ENCODE assay signal across 22 cellular contexts in genomic region chr14:34593740-34594375, GRCh38. TPM values are rescaled to one million over a fixed set of nuclear protein-coding genes. Genes with fewer than 3 reads are reported as not detected.
DNase-seq lines count a peak whose midpoint lies in the region; TF ChIP-seq lines count a peak whose summit lies in the region.
"Had no signal": no experiment of that assay in that cellular context is flagged by ENCODE, and none has a peak within 500 bp of the region (broad histone marks: within the 10 kb centered on the region; RNA-seq: fewer than 3 reads in every experiment).

No MANE protein-coding gene starts in this region.

- H3K4me3 Mint-ChIP-seq in activated T-cell treated with anti-CD3 and anti-CD28 coated beads, Interleukin-2, amount 50 U/mL, for 24 hours = no peak overlapping the region
- H3K4me3 Mint-ChIP-seq: immature natural killer cell, T-helper 17 cell had no signal

- TF ChIP-seq CTCF in cardiac fibroblast (IDR thresholded peaks at IDR 0.05; ENCODE audit: low read depth, low read length) (no peak), tibial artery (IDR thresholded peaks at IDR 0.05) (no peak)

- H3K4me3 ChIP-seq in cardiac fibroblast (replicated peaks in 1 of 2; ENCODE audit: low read depth in 2 of 2, low read length in 2 of 2) = no peak overlapping the region
- no peak overlapping the region for H3K4me3 ChIP-seq in mesenchymal stem cell (ENCODE audit: insufficient read depth in 1 of 2, low read depth in 1 of 2, low read length in 2 of 2)
- no peak overlapping the region for H3K4me3 ChIP-seq in tibial artery
- no peak overlapping the region for H3K4me3 ChIP-seq in effector memory CD4-positive, alpha-beta T cell (ENCODE audit: insufficient read depth, low read depth, low read length, poor library complexity, severe bottlenecking)
- H3K4me3 ChIP-seq: colonic mucosa, lower lobe of right lung, pancreas, SJSA1, skin epidermis had no signal

- H3K9ac ChIP-seq in mesenchymal stem cell (ENCODE audit: low read length) = no peak overlapping the region

- H2BK5ac ChIP-seq in mesenchymal stem cell (ENCODE audit: low read depth, low read length, poor library complexity, severe bottlenecking) = no peak overlapping the region

- H3K27ac ChIP-seq in mesenchymal stem cell (ENCODE audit: low read length, poor library complexity, severe bottlenecking) (peak overlapping the region; percentile 67), tibial artery (peak overlapping the region; percentile 62)
- no peak overlapping the region for H3K27ac ChIP-seq in effector memory CD4-positive, alpha-beta T cell (ENCODE audit: insufficient read depth, low read length, poor library complexity, severe bottlenecking)
- H3K27ac ChIP-seq: C4-2B, colonic mucosa, lower lobe of right lung, pancreas, SJSA1, skin epidermis had no signal

- DNase-seq in HS-27A (ENCODE audit: low read depth) = peak; percentile 27
- DNase-seq in cardiac fibroblast (ENCODE audit: low read depth in 2 of 2) = peak; percentile 4 to 88
- no peak for DNase-seq in mesenchymal stem cell
- peak; percentile 25 to 69 for DNase-seq in tibial artery
- DNase-seq in activated T-cell treated with anti-CD3 and anti-CD28 coated beads, Interleukin-2, amount 50 U/mL, for 24 hours = no peak
- no peak for DNase-seq in activated naive CD4-positive, alpha-beta T cell treated with anti-CD3 and anti-CD28 coated beads, Interleukin-2, amount 50 U/mL, for 16 hours
- DNase-seq in effector memory CD4-positive, alpha-beta T cell = no peak
- DNase-seq: activated CD4-positive, CD25-positive, alpha-beta regulatory T cell; colonic mucosa; DMS 273 treated with DMSO at 0.1 percent for 48 hours; glutamatergic neuron; immature natural killer cell; lower lobe of right lung; NCI-H146; NCI-H2227 treated with DMSO at 0.1 percent for 48 hours; PC-3; stimulated activated CD4-positive, alpha-beta T cell treated with anti-CD3 and anti-CD28 coated beads, Interleukin-4, amount 100 ng/mL, for 24 hours; T-helper 17 cell had no signal

- no peak overlapping the region for H2BK15ac ChIP-seq in mesenchymal stem cell (ENCODE audit: low read depth, poor library complexity, severe bottlenecking)

- no peak overlapping the region for H2BK12ac ChIP-seq in mesenchymal stem cell (ENCODE audit: low read length in 2 of 2)

- H3K27me3 Mint-ChIP-seq in activated T-cell treated with anti-CD3 and anti-CD28 coated beads, Interleukin-2, amount 50 U/mL, for 24 hours = no peaks in the 10 kb centered on the region
- H3K27me3 Mint-ChIP-seq: T-helper 17 cell had no signal

- no peak overlapping the region for H4K8ac ChIP-seq in mesenchymal stem cell (ENCODE audit: low read length)

- H3K9me3 Mint-ChIP-seq in activated T-cell treated with anti-CD3 and anti-CD28 coated beads, Interleukin-2, amount 50 U/mL, for 24 hours = no peaks in the 10 kb centered on the region
- H3K9me3 Mint-ChIP-seq: immature natural killer cell had no signal

- H3K14ac ChIP-seq in mesenchymal stem cell (ENCODE audit: low read length in 2 of 2) = no peak overlapping the region

- H4K91ac ChIP-seq in mesenchymal stem cell (ENCODE audit: low read length) = no peak overlapping the region

- peaks cover 15% of the 10 kb centered on the region for H3K79me1 ChIP-seq in mesenchymal stem cell (replicated peaks; ENCODE audit: low read length, poor library complexity, severe bottlenecking)

- H2AK5ac ChIP-seq in mesenchymal stem cell (ENCODE audit: low read length, severe bottlenecking) = no peak overlapping the region

- H3K18ac ChIP-seq in mesenchymal stem cell (ENCODE audit: low read depth in 1 of 2, low read length in 2 of 2) = no peak overlapping the region

- H3K27me3 ChIP-seq in mesenchymal stem cell (ENCODE audit: control insufficient read depth in 1 of 2, insufficient read depth in 1 of 2, low read length in 2 of 2) (no peaks in the 10 kb centered on the region), tibial artery (no peaks in the 10 kb centered on the region)
- H3K27me3 ChIP-seq in effector memory CD4-positive, alpha-beta T cell (replicated peaks; ENCODE audit: control insufficient read depth, insufficient read depth, low read length, poor library complexity, severe bottlenecking) = no peaks in the 10 kb centered on the region
- H3K27me3 ChIP-seq: colonic mucosa, pancreas, SJSA1 had no signal

- peaks cover 61 to 89% of the 10 kb centered on the region in 2 experiments for H3K36me3 ChIP-seq in mesenchymal stem cell (ENCODE audit: control insufficient read depth in 1 of 2, insufficient read depth in 2 of 2, low read depth in 1 of 2, low read length in 2 of 2)
- peaks cover 76 to 99% (median 78%) of the 10 kb centered on the region in 3 donors for H3K36me3 ChIP-seq in tibial artery
- H3K36me3 ChIP-seq in effector memory CD4-positive, alpha-beta T cell (ENCODE audit: control insufficient read depth, insufficient read depth, low read length) = peaks cover 66% of the 10 kb centered on the region

- peaks cover 90% of the 10 kb centered on the region for H3K36me3 Mint-ChIP-seq in activated T-cell treated with anti-CD3 and anti-CD28 coated beads, Interleukin-2, amount 50 U/mL, for 24 hours (ENCODE audit: low read depth)

- no peak overlapping the region for H3K23ac ChIP-seq in mesenchymal stem cell (ENCODE audit: low read length in 2 of 2)

- no peak overlapping the region for H2BK120ac ChIP-seq in mesenchymal stem cell (ENCODE audit: low read depth, low read length)

- intact Hi-C loops in tibial artery (cut with DNase I; ENCODE audit: low total_unique reads) = no loop called here

- 98% methylated on average over 5 of the region's 11 CpGs for WGBS in mesenchymal stem cell

- H3K4me2 ChIP-seq in mesenchymal stem cell (ENCODE audit: low read length, poor library complexity, severe bottlenecking) = no peak overlapping the region

- no peak overlapping the region for H3K4ac ChIP-seq in mesenchymal stem cell (ENCODE audit: low read depth in 1 of 2, low read length in 2 of 2)

- no peak overlapping the region for H2AFZ ChIP-seq in mesenchymal stem cell (ENCODE audit: low read depth, low read length)

- H3K27ac Mint-ChIP-seq in activated T-cell treated with anti-CD3 and anti-CD28 coated beads, Interleukin-2, amount 50 U/mL, for 24 hours = no peak overlapping the region
- H3K27ac Mint-ChIP-seq: T-helper 17 cell had no signal

- H3K4me1 Mint-ChIP-seq in activated T-cell treated with anti-CD3 and anti-CD28 coated beads, Interleukin-2, amount 50 U/mL, for 24 hours (ENCODE audit: low read depth) = peaks cover 8% of the 10 kb centered on the region
- H3K4me1 Mint-ChIP-seq: immature natural killer cell, T-helper 17 cell had no signal

- H3K9me3 ChIP-seq in mesenchymal stem cell (ENCODE audit: control insufficient read depth, low read length) (no peaks in the 10 kb centered on the region), tibial artery (no peaks in the 10 kb centered on the region)
- H3K9me3 ChIP-seq in effector memory CD4-positive, alpha-beta T cell (ENCODE audit: control insufficient read depth, low read length) = no peaks in the 10 kb centered on the region
- H3K9me3 ChIP-seq: colonic mucosa, lower lobe of right lung, pancreas, SJSA1 had no signal

- H3K4me1 ChIP-seq in mesenchymal stem cell (ENCODE audit: control insufficient read depth, insufficient read depth, low read depth, low read length) = peaks cover 5% of the 10 kb centered on the region
- peaks cover 0 to 16% (median 7%) of the 10 kb centered on the region in 4 donors for H3K4me1 ChIP-seq in tibial artery
- no peaks in the 10 kb centered on the region for H3K4me1 ChIP-seq in effector memory CD4-positive, alpha-beta T cell (ENCODE audit: control insufficient read depth, insufficient read depth, low read length, poor library complexity, severe bottlenecking)
- H3K4me1 ChIP-seq: colonic mucosa, lower lobe of right lung, pancreas, SJSA1 had no signal

RNA-seq across cellular contexts. Expression of gene SNX6, which starts 36.1 kb away (rescaled TPM):
- polyA plus RNA-seq in mesenchymal stem cell (2013, experiment 1 of 2) = 125 TPM
- polyA plus RNA-seq in mesenchymal stem cell (2013, experiment 2 of 2) = 124 TPM

RNA-seq across cellular contexts. Expression of gene EAPP, which starts 54.4 kb away (rescaled TPM):
- 44.2 TPM for polyA plus RNA-seq in mesenchymal stem cell (2013, experiment 1 of 2)
- 45.1 TPM for polyA plus RNA-seq in mesenchymal stem cell (2013, experiment 2 of 2)

Comparison
In these comparisons a context has a peak if more than half of its experiments do, and no peak if none do; other contexts are left out.
1. DNase-seq: peak in HS-27A (single experiment), cardiac fibroblast (2 of 2) and tibial artery (2 of 2); none in mesenchymal stem cell (single experiment), activated T-cell treated with anti-CD3 and anti-CD28 coated beads, Interleukin-2, amount 50 U/mL, for 24 hours (single experiment), activated naive CD4-positive, alpha-beta T cell treated with anti-CD3 and anti-CD28 coated beads, Interleukin-2, amount 50 U/mL, for 16 hours (single experiment) and effector memory CD4-positive, alpha-beta T cell (0 of 3).